Comparison of ENCODE assay signal across 9 cellular contexts in genomic region chr4:78592104-78592783, GRCh38. TPM values are rescaled to one million over a fixed set of nuclear protein-coding genes. Genes with fewer than 3 reads are reported as not detected.
DNase-seq lines count a peak whose midpoint lies in the region; ATAC-seq, FAIRE-seq and TF ChIP-seq lines count a peak whose summit lies in the region.
"Had no signal": no experiment of that assay in that cellular context is flagged by ENCODE, and none has a peak within 500 bp of the region (broad histone marks: within the 10 kb centered on the region; RNA-seq: fewer than 3 reads in every experiment).

No MANE protein-coding gene starts in this region.

- H3K4me1 ChIP-seq in Karpas-422 (ENCODE audit: low read length): no peaks in the 10 kb centered on the region; the same call in 1 of the 2 replicates
- H3K4me1 ChIP-seq in ovary (ENCODE audit: insufficient read depth): peaks cover 4% of the 10 kb centered on the region

- H3K9me3 ChIP-seq in Karpas-422 (ENCODE audit: low read length) (no peaks in the 10 kb centered on the region), ovary (no peaks in the 10 kb centered on the region)

- H3K9ac ChIP-seq in Karpas-422 (ENCODE audit: low read length): no peak overlapping the region

- no peak for FAIRE-seq in HTR-8/SVneo (lab: Jason Lieb, UNC)

- no peaks in the 10 kb centered on the region for H3K36me3 ChIP-seq in BJ (ENCODE audit: control insufficient read depth, insufficient read depth, low read length)
- H3K36me3 ChIP-seq in Karpas-422 (ENCODE audit: insufficient read depth, low read length): no peaks in the 10 kb centered on the region
- H3K36me3 ChIP-seq in ovary: no peaks in the 10 kb centered on the region

- no peak for TF ChIP-seq EP300 in ovary (IDR thresholded peaks at IDR 0.05)

- CTCF ChIA-PET in BJ (lab: Yijun Ruan, JAX): interaction anchor here (0.7 to 1.2 kb wide), 4 partner anchors 7 to 119 kb away, joined by 3 read pairs; no protein-coding TSS in a partner anchor

- DNase-seq in BJ (ENCODE audit: low read depth): no peak
- peak; percentile 56 for DNase-seq in Karpas-422
- DNase-seq in erythroblast (lab: John Stamatoyannopoulos, UW): peak; percentile 70 to 79
- DNase-seq in HTR-8/SVneo (ENCODE audit: insufficient read length, low spot score): no peak
- DNase-seq in hypothalamus (lab: John Stamatoyannopoulos, UW): no peak
- DNase-seq in ovary: no peak
- DNase-seq: NCI-H526 had no signal

- TF ChIP-seq POLR2A in erythroblast (IDR thresholded peaks at IDR 0.05; ENCODE audit: low read length): no peak
- TF ChIP-seq POLR2A in ovary (IDR thresholded peaks at IDR 0.05): no peak

- H3K27me3 ChIP-seq in BJ (ENCODE audit: control insufficient read depth, insufficient read depth, low read length) (no peaks in the 10 kb centered on the region), Karpas-422 (ENCODE audit: low read length) (no peaks in the 10 kb centered on the region), ovary (no peaks in the 10 kb centered on the region)

- H3K4me3 ChIP-seq in BJ (ENCODE audit: low read depth, low read length) (no peak overlapping the region), Karpas-422 (ENCODE audit: low read length) (no peak overlapping the region), ovary (no peak overlapping the region)

- H3K27ac ChIP-seq in Karpas-422 (ENCODE audit: low read length): no peak overlapping the region
- H3K27ac ChIP-seq in ovary: no peak overlapping the region

- H3K9me2 ChIP-seq in Karpas-422 (replicated peaks; ENCODE audit: insufficient read depth, low read length): no peaks in the 10 kb centered on the region

- H3K79me2 ChIP-seq in Karpas-422 (ENCODE audit: low read length): no peaks in the 10 kb centered on the region

- peak; percentile 15; the same call in 1 of the 2 replicates for TF ChIP-seq CTCF in BJ (IDR thresholded peaks at IDR 0.05; ENCODE audit: insufficient read depth, low read depth, low read length)
- TF ChIP-seq CTCF in ovary (IDR thresholded peaks at IDR 0.05): no peak

- no peak overlapping the region for H2AFZ ChIP-seq in Karpas-422 (ENCODE audit: low read length)

- POLR2A ChIA-PET in BJ (lab: Charles Lee): interaction anchor here (0.6 to 0.7 kb wide), 2 partner anchors 10 to 52 kb away, joined by 3 to 4 read pairs; no protein-coding TSS in a partner anchor

- WGBS in ovary, 3 donors: 45 to 60% (median 55%) methylated on average over 3 of the region's 3 CpGs

- intact Hi-C loops in ovary (cut with DNase I): no loop called here

- H4K20me1 ChIP-seq in Karpas-422 (ENCODE audit: insufficient read depth, low read depth, low read length): no peaks in the 10 kb centered on the region

- H3K4me2 ChIP-seq in Karpas-422 (ENCODE audit: low read depth, low read length, poor library complexity, severe bottlenecking): no peak overlapping the region

- peak; percentile 63 for ATAC-seq in GM18502 (IDR thresholded peaks at IDR 0.05; ENCODE audit: poor library complexity, unreplicated experiment)
- ATAC-seq in GM19455 (IDR thresholded peaks at IDR 0.05; ENCODE audit: unreplicated experiment): no peak

RNA-seq across cellular contexts. Expression of gene ANXA3, which starts 40.7 kb away (rescaled TPM):
- polyA plus RNA-seq in BJ (2011; rRNA removed) (8.2 and 15.7 TPM in 2 replicates), ovary (10 to 100 TPM in 1 of 2 donors, 1 to 10 TPM in 1; 7.7 to 10.2 TPM)
- 4.3 and 4.7 TPM in 2 replicates for polyA minus RNA-seq in BJ (2011; rRNA and poly(A)+ RNA removed)
- not detected in 2 replicates for total RNA-seq in Karpas-422 (2014; rRNA removed; shearing (Covaris generic); ENCODE audit: low replicate concordance)
- 10 to 100 TPM in 2 of 7 donors, 1 to 10 TPM in 5; 1.5 to 63.5 (median 8.1) TPM for total RNA-seq in ovary

Comparison
In these comparisons a context has a peak if more than half of its experiments do, and no peak if none do; other contexts are left out.
1. DNase-seq: peak in Karpas-422 (single experiment) and erythroblast (2 of 2); none in BJ (single experiment), HTR-8/SVneo (single experiment), hypothalamus (0 of 51) and ovary (0 of 5).